ENCODE assay signal across 1 cellular context in genomic region chr21:25607151-25607811, GRCh38.
TF ChIP-seq lines count a peak whose summit lies in the region.

TSS of gene MRPL39 (minus strand) at chr21:25607481. CDS start at chr21:25607475, 6 bp downstream.

TF ChIP-seq in GM12878, 131 proteins besides CTCF, POLR2A, EP300 and RAD21 (continued from another document and continues in another):
- TF ChIP-seq SMARCA5 (IDR thresholded peaks at IDR 0.05) (peak; percentile 98), SMC3 (IDR thresholded peaks at IDR 0.05; ENCODE audit: borderline replicate concordance, low read length) (peak; percentile 46; the same call in 1 of the 2 replicates), MTA2 (IDR thresholded peaks at IDR 0.05; ENCODE audit: low read depth) (peak; percentile 18; the same call in 1 of the 2 replicates), IRF5 (IDR thresholded peaks at IDR 0.05; ENCODE audit: borderline replicate concordance) (no peak), ZNF687 (IDR thresholded peaks at IDR 0.05) (peak; percentile 65), NKRF (conservative IDR thresholded peaks at IDR 0.05) (no peak; the same call in none of the 2 replicates), LARP7 (IDR thresholded peaks at IDR 0.05) (peak; percentile 88), EZH2 (IDR thresholded peaks at IDR 0.05; ENCODE audit: borderline replicate concordance, control insufficient read depth, low read depth, low read length) (no peak), TAF1 (IDR thresholded peaks at IDR 0.05; ENCODE audit: borderline replicate concordance, low read depth, low read length) (peak; percentile 99), MXI1 (IDR thresholded peaks at IDR 0.05; ENCODE audit: low read depth, low read length) (peak; percentile 52; the same call in 1 of the 2 replicates), BACH1 (IDR thresholded peaks at IDR 0.05; ENCODE audit: borderline replicate concordance) (peak; percentile 33; the same call in 1 of the 2 replicates), CEBPB (IDR thresholded peaks at IDR 0.05; ENCODE audit: borderline replicate concordance in 1 of 2, low read depth in 2 of 2, low read length in 2 of 2) (no peak), REST (IDR thresholded peaks at IDR 0.05; ENCODE audit: low read depth, low read length) (peak; percentile 55), MLLT1 (IDR thresholded peaks at IDR 0.05) (peak; percentile 99), ZBTB33 (IDR thresholded peaks at IDR 0.05) (0 out of 2 replicates have a peak, but pooled peaks have one; percentile 41), E4F1 (IDR thresholded peaks at IDR 0.05; ENCODE audit: borderline replicate concordance, partially characterized antibody) (peak; percentile 55), IRF3 (IDR thresholded peaks at IDR 0.05) (no peak), TCF3 (IDR thresholded peaks at IDR 0.05; ENCODE audit: borderline replicate concordance, insufficient read depth, low read depth, low read length) (peak; percentile 54; the same call in 1 of the 2 replicates), RFX5 (IDR thresholded peaks at IDR 0.05; ENCODE audit: low read depth, low read length) (0 out of 2 replicates have a peak, but pooled peaks have one; percentile 31), CHD2 (IDR thresholded peaks at IDR 0.05; ENCODE audit: borderline replicate concordance, low read depth, low read length) (peak; percentile 75), CHD4 (IDR thresholded peaks at IDR 0.05) (0 out of 2 replicates have a peak, but pooled peaks have one; percentile 38), CBX5 (IDR thresholded peaks at IDR 0.05; ENCODE audit: low read depth) (peak; percentile 96; the same call in 1 of the 2 replicates), SREBF2 (IDR thresholded peaks at IDR 0.05; ENCODE audit: low read length) (no peak), DPF2 (IDR thresholded peaks at IDR 0.05) (peak; percentile 70), NFXL1 (IDR thresholded peaks at IDR 0.05; ENCODE audit: borderline replicate concordance) (no peak), TBL1XR1 (IDR thresholded peaks at IDR 0.05; ENCODE audit: low read depth, low read length) (peak; percentile 60; the same call in 1 of the 2 replicates), MYC (IDR thresholded peaks at IDR 0.05; ENCODE audit: insufficient read depth, insufficient read length, insufficient replicate concordance, low read length, severe bottlenecking) (peak; percentile 77), EED (IDR thresholded peaks at IDR 0.05; ENCODE audit: low read depth) (peak; percentile 40; the same call in 1 of the 2 replicates), ZNF622 (IDR thresholded peaks at IDR 0.05) (no peak), ZBED1 (IDR thresholded peaks at IDR 0.05; ENCODE audit: borderline replicate concordance) (no peak), ZNF592 (IDR thresholded peaks at IDR 0.05) (no peak), MEF2A (IDR thresholded peaks at IDR 0.05; ENCODE audit: insufficient read depth, low read depth, low read length) (no peak)
